2 cellular contexts compared by ENCODE assay signal in the genomic region with DNA sequence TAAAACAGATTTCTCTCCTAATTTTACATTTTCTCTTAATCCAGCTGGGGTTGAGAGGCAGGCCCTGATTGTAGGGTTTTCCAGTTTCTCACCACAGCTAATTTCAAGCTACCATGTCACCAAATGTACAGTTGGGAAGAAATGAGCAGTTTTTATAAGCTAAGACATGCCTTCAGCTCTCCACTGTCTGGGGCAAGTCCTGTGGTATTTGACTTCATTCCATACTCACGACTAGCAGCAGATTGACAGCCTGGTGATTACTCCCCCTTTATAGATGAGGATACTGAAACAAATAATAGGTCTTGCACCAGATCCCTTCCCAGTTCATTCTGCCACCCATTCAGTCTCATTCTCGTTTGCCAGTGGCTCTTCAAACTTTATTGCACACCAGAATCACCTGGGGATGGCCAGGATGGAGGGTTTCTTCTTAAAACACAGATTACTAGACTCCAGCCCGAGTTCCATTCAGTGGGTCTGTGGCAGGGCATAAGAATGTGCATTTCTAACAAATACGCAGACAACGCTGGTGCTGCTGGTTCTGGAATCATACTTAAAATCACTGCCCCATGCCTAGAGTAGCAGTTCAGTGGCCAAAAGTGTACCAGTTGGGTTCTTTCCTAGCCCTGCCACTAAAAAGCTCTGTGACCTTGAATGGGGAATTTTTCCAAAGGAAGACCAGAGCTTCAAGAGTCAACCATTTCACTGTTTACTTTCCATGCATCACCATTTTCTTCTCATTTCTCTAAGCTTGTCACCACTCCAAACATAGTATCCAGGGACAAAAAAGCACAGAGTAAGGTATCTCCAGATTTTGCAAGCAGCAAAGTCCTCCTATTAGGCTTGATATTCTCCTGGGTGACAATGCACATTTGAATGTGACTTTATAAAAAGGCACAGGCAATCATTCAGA.
TF ChIP-seq lines count a peak whose summit lies in the region.

No MANE protein-coding gene starts in this region.

TF ChIP-seq in HEK293, 187 proteins besides CTCF, POLR2A, EP300 and RAD21 (continued from another document and continues in another):
- TF ChIP-seq, protein P1, sequence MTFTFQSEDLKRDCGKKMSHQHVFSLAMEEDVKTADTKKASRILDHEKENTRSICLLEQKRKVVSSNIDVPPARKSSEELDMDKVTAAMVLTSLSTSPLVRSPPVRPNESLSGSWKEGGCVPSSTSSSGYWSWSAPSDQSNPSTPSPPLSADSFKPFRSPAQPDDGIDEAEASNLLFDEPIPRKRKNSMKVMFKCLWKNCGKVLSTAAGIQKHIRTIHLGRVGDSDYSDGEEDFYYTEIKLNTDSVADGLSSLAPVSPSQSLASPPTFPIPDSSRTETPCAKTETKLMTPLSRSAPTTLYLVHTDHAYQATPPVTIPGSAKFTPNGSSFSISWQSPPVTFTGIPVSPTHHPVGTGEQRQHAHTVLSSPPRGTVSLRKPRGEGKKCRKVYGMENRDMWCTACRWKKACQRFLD (tag by site-specific recombination; IDR thresholded peaks at IDR 0.05): no peak
- TF ChIP-seq, protein P2, sequence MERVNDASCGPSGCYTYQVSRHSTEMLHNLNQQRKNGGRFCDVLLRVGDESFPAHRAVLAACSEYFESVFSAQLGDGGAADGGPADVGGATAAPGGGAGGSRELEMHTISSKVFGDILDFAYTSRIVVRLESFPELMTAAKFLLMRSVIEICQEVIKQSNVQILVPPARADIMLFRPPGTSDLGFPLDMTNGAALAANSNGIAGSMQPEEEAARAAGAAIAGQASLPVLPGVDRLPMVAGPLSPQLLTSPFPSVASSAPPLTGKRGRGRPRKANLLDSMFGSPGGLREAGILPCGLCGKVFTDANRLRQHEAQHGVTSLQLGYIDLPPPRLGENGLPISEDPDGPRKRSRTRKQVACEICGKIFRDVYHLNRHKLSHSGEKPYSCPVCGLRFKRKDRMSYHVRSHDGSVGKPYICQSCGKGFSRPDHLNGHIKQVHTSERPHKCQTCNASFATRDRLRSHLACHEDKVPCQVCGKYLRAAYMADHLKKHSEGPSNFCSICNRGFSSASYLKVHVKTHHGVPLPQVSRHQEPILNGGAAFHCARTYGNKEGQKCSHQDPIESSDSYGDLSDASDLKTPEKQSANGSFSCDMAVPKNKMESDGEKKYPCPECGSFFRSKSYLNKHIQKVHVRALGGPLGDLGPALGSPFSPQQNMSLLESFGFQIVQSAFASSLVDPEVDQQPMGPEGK (tag by site-specific recombination; IDR thresholded peaks at IDR 0.05): no peak
- no peak for TF ChIP-seq ZNF473 (tag by site-specific recombination; IDR thresholded peaks at IDR 0.05)
- peak; percentile 68 for TF ChIP-seq FEZF1 (tag by site-specific recombination; IDR thresholded peaks at IDR 0.05)
- TF ChIP-seq, protein P3, sequence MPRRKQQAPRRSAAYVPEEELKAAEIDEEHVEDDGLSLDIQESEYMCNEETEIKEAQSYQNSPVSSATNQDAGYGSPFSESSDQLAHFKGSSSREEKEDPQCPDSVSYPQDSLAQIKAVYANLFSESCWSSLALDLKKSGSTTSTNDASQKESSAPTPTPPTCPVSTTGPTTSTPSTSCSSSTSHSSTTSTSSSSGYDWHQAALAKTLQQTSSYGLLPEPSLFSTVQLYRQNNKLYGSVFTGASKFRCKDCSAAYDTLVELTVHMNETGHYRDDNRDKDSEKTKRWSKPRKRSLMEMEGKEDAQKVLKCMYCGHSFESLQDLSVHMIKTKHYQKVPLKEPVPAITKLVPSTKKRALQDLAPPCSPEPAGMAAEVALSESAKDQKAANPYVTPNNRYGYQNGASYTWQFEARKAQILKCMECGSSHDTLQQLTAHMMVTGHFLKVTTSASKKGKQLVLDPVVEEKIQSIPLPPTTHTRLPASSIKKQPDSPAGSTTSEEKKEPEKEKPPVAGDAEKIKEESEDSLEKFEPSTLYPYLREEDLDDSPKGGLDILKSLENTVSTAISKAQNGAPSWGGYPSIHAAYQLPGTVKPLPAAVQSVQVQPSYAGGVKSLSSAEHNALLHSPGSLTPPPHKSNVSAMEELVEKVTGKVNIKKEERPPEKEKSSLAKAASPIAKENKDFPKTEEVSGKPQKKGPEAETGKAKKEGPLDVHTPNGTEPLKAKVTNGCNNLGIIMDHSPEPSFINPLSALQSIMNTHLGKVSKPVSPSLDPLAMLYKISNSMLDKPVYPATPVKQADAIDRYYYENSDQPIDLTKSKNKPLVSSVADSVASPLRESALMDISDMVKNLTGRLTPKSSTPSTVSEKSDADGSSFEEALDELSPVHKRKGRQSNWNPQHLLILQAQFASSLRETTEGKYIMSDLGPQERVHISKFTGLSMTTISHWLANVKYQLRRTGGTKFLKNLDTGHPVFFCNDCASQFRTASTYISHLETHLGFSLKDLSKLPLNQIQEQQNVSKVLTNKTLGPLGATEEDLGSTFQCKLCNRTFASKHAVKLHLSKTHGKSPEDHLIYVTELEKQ (tag by site-specific recombination; IDR thresholded peaks at IDR 0.05; ENCODE audit: borderline replicate concordance): no peak
- TF ChIP-seq PRDM1 (tag by site-specific recombination; IDR thresholded peaks at IDR 0.05): peak; percentile 71
- TF ChIP-seq ZNF677 (tag by site-specific recombination; IDR thresholded peaks at IDR 0.05): no peak
- TF ChIP-seq, protein P4, sequence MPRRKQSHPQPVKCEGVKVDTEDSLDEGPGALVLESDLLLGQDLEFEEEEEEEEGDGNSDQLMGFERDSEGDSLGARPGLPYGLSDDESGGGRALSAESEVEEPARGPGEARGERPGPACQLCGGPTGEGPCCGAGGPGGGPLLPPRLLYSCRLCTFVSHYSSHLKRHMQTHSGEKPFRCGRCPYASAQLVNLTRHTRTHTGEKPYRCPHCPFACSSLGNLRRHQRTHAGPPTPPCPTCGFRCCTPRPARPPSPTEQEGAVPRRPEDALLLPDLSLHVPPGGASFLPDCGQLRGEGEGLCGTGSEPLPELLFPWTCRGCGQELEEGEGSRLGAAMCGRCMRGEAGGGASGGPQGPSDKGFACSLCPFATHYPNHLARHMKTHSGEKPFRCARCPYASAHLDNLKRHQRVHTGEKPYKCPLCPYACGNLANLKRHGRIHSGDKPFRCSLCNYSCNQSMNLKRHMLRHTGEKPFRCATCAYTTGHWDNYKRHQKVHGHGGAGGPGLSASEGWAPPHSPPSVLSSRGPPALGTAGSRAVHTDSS (tag by site-specific recombination; IDR thresholded peaks at IDR 0.05): no peak
- no peak for TF ChIP-seq ZBTB17 (tag by site-specific recombination; IDR thresholded peaks at IDR 0.05)
- no peak for TF ChIP-seq ZNF768 (tag by site-specific recombination; IDR thresholded peaks at IDR 0.05)
- TF ChIP-seq ZNF24 (tag by site-specific recombination; IDR thresholded peaks at IDR 0.05): 0 out of 2 replicates have a peak, but pooled peaks have one; percentile 15
- TF ChIP-seq, protein P5, sequence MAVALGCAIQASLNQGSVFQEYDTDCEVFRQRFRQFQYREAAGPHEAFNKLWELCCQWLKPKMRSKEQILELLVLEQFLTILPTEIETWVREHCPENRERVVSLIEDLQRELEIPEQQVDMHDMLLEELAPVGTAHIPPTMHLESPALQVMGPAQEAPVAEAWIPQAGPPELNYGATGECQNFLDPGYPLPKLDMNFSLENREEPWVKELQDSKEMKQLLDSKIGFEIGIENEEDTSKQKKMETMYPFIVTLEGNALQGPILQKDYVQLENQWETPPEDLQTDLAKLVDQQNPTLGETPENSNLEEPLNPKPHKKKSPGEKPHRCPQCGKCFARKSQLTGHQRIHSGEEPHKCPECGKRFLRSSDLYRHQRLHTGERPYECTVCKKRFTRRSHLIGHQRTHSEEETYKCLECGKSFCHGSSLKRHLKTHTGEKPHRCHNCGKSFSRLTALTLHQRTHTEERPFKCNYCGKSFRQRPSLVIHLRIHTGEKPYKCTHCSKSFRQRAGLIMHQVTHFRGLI (tag by site-specific recombination; IDR thresholded peaks at IDR 0.05): no peak
- TF ChIP-seq ZNF785 (tag by site-specific recombination; IDR thresholded peaks at IDR 0.05): no peak
- TF ChIP-seq ZFP41 (tag by site-specific recombination; IDR thresholded peaks at IDR 0.05; ENCODE audit: borderline replicate concordance): no peak
- no peak for TF ChIP-seq ZNF423 (tag by site-specific recombination; IDR thresholded peaks at IDR 0.05)

TF ChIP-seq in K562, 482 proteins besides CTCF, POLR2A, EP300 and RAD21 (continued from another document and continues in another):
- TF ChIP-seq, protein P6, sequence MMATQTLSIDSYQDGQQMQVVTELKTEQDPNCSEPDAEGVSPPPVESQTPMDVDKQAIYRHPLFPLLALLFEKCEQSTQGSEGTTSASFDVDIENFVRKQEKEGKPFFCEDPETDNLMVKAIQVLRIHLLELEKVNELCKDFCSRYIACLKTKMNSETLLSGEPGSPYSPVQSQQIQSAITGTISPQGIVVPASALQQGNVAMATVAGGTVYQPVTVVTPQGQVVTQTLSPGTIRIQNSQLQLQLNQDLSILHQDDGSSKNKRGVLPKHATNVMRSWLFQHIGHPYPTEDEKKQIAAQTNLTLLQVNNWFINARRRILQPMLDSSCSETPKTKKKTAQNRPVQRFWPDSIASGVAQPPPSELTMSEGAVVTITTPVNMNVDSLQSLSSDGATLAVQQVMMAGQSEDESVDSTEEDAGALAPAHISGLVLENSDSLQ (IDR thresholded peaks at IDR 0.05): peak; percentile 51
- TF ChIP-seq SREBF1 (IDR thresholded peaks at IDR 0.05; ENCODE audit: borderline replicate concordance, low read depth, low read length): no peak
- TF ChIP-seq ZNF316 (IDR thresholded peaks at IDR 0.05): 0 out of 2 replicates have a peak, but pooled peaks have one; percentile 10
- TF ChIP-seq, protein P7, sequence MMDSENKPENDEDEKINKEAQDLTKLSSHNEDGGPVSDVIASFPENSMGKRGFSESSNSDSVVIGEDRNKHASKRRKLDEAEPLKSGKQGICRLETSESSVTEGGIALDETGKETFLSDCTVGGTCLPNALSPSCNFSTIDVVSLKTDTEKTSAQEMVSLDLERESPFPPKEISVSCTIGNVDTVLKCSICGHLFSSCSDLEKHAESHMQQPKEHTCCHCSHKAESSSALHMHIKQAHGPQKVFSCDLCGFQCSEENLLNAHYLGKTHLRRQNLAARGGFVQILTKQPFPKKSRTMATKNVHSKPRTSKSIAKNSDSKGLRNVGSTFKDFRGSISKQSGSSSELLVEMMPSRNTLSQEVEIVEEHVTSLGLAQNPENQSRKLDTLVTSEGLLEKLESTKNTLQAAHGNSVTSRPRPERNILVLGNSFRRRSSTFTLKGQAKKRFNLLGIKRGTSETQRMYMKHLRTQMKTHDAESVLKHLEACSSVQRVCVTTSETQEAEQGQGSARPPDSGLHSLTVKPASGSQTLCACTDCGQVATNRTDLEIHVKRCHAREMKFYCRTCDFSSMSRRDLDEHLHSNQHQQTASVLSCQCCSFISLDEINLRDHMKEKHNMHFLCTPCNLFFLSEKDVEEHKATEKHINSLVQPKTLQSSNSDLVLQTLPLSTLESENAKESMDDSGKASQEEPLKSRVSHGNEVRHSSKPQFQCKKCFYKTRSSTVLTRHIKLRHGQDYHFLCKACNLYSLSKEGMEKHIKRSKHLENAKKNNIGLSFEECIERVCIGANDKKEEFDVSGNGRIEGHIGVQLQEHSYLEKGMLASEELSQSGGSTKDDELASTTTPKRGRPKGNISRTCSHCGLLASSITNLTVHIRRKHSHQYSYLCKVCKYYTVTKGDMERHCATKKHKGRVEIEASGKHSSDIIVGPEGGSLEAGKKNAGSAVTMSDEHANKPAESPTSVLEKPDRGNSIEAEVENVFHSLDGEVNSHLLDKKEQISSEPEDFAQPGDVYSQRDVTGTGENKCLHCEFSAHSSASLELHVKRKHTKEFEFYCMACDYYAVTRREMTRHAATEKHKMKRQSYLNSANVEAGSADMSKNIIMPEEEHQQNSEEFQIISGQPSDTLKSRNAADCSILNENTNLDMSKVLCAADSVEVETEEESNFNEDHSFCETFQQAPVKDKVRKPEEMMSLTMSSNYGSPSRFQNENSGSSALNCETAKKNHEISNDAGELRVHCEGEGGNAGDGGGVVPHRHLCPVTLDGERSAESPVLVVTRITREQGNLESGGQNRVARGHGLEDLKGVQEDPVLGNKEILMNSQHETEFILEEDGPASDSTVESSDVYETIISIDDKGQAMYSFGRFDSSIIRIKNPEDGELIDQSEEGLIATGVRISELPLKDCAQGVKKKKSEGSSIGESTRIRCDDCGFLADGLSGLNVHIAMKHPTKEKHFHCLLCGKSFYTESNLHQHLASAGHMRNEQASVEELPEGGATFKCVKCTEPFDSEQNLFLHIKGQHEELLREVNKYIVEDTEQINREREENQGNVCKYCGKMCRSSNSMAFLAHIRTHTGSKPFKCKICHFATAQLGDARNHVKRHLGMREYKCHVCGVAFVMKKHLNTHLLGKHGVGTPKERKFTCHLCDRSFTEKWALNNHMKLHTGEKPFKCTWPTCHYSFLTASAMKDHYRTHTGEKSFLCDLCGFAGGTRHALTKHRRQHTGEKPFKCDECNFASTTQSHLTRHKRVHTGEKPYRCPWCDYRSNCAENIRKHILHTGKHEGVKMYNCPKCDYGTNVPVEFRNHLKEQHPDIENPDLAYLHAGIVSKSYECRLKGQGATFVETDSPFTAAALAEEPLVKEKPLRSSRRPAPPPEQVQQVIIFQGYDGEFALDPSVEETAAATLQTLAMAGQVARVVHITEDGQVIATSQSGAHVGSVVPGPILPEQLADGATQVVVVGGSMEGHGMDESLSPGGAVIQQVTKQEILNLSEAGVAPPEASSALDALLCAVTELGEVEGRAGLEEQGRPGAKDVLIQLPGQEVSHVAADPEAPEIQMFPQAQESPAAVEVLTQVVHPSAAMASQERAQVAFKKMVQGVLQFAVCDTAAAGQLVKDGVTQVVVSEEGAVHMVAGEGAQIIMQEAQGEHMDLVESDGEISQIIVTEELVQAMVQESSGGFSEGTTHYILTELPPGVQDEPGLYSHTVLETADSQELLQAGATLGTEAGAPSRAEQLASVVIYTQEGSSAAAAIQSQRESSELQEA (IDR thresholded peaks at IDR 0.05; ENCODE audit: low read depth): no peak
- TF ChIP-seq PRPF4 (IDR thresholded peaks at IDR 0.05; ENCODE audit: insufficient read depth, low read depth, low read length, poor library complexity, severe bottlenecking): no peak
- no peak for TF ChIP-seq ZNF41 (CRISPR knock-in tag; conservative IDR thresholded peaks at IDR 0.05)
- TF ChIP-seq, protein P8, sequence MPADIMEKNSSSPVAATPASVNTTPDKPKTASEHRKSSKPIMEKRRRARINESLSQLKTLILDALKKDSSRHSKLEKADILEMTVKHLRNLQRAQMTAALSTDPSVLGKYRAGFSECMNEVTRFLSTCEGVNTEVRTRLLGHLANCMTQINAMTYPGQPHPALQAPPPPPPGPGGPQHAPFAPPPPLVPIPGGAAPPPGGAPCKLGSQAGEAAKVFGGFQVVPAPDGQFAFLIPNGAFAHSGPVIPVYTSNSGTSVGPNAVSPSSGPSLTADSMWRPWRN (IDR thresholded peaks at IDR 0.05; ENCODE audit: low read depth): no peak
- no peak for TF ChIP-seq SMC3 (conservative IDR thresholded peaks at IDR 0.05; ENCODE audit: insufficient read depth, low read depth, low read length)
- TF ChIP-seq THRAP3 (IDR thresholded peaks at IDR 0.05; ENCODE audit: borderline replicate concordance): no peak
- TF ChIP-seq PCBP2 (IDR thresholded peaks at IDR 0.05; ENCODE audit: low read depth, low read length, poor library complexity, severe bottlenecking): no peak
- no peak for TF ChIP-seq TCF3 (CRISPR knock-in tag; IDR thresholded peaks at IDR 0.05)
- TF ChIP-seq MAFG (tag; conservative IDR thresholded peaks at IDR 0.05): peak; percentile 32; the same call in 1 of the 2 replicates
- TF ChIP-seq, protein P9, sequence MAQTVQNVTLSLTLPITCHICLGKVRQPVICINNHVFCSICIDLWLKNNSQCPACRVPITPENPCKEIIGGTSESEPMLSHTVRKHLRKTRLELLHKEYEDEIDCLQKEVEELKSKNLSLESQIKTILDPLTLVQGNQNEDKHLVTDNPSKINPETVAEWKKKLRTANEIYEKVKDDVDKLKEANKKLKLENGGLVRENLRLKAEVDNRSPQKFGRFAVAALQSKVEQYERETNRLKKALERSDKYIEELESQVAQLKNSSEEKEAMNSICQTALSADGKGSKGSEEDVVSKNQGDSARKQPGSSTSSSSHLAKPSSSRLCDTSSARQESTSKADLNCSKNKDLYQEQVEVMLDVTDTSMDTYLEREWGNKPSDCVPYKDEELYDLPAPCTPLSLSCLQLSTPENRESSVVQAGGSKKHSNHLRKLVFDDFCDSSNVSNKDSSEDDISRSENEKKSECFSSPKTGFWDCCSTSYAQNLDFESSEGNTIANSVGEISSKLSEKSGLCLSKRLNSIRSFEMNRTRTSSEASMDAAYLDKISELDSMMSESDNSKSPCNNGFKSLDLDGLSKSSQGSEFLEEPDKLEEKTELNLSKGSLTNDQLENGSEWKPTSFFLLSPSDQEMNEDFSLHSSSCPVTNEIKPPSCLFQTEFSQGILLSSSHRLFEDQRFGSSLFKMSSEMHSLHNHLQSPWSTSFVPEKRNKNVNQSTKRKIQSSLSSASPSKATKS (CRISPR knock-in tag; IDR thresholded peaks at IDR 0.05): no peak
